In genomic region chr6:139398658-139399057, GRCh38 we compare ENCODE assay signal across 30 cellular contexts.
"Had no signal": no experiment of that assay in that cellular context is flagged by ENCODE, and none has a peak within 500 bp of the region (broad histone marks: within the 10 kb centered on the region; RNA-seq: fewer than 3 reads in every experiment).

No MANE protein-coding gene starts in this region.

- ATAC-seq: activated CD8-positive, alpha-beta memory T cell treated with anti-CD3 and anti-CD28 coated beads, Interleukin-2, amount 10 ng/mL, durations not matched to agents 7 days and 5 days; body of pancreas; SK-N-SH treated with all-trans-retinoic acid at 6 μM for 48 hours; WTC11 had no signal

- H3K36me3 Mint-ChIP-seq: activated CD8-positive, alpha-beta memory T cell treated with anti-CD3 and anti-CD28 coated beads, Interleukin-2, amount 10 ng/mL, durations not matched to agents 7 days and 5 days; activated naive CD4-positive, alpha-beta T cell treated with anti-CD3 and anti-CD28 coated beads, Interleukin-2, amount 50 U/mL, for 24 hours; WTC11 had no signal

- H3K4me1 ChIP-seq: ascending aorta, Peyer's patch had no signal

- H3K36me3 ChIP-seq: ascending aorta, Peyer's patch, SJCRH30 had no signal

- H3K4me3 Mint-ChIP-seq: activated CD4-positive, alpha-beta T cell treated with anti-CD3 and anti-CD28 coated beads, Interleukin-2, amount 10 ng/mL, durations not matched to agents 24 days and 14 days; activated CD8-positive, alpha-beta memory T cell treated with anti-CD3 and anti-CD28 coated beads, Interleukin-2, amount 10 ng/mL, durations not matched to agents 7 days and 5 days; activated naive CD4-positive, alpha-beta T cell treated with anti-CD3 and anti-CD28 coated beads, Interleukin-2, amount 50 U/mL, for 24 hours; activated T-cell treated with anti-CD3 and anti-CD28 coated beads, Interleukin-2, amount 50 U/mL, for 24 hours; activated T-helper 1 cell treated with anti-CD3 and anti-CD28 coated beads, Interleukin-12 subunit alpha, Interleukin-12 subunit beta, Interleukin-2, Interleukin-4 antibody, amounts not matched to agents 30 ng/mL and 10 ng/mL and 1 ng/mL, durations not matched to agents 14 hours and 24 hours and 36 hours; T-helper 1 cell treated with Interleukin-12 subunit alpha and Interleukin-12 subunit beta and Interleukin-4 antibody, amounts not matched to agents 30 μg/mL and 1 μg/mL, for 36 hours; WTC11 had no signal

- FAIRE-seq: bronchial epithelial cell had no signal

- H3K4me1 Mint-ChIP-seq: activated CD4-positive, alpha-beta T cell treated with anti-CD3 and anti-CD28 coated beads, Interleukin-2, amount 10 ng/mL, durations not matched to agents 24 days and 14 days; activated CD8-positive, alpha-beta memory T cell treated with anti-CD3 and anti-CD28 coated beads, Interleukin-2, amount 10 ng/mL, durations not matched to agents 7 days and 5 days; activated naive CD4-positive, alpha-beta T cell treated with anti-CD3 and anti-CD28 coated beads, Interleukin-2, amount 50 U/mL, for 24 hours had no signal

- H3K27me3 Mint-ChIP-seq: activated CD8-positive, alpha-beta memory T cell treated with anti-CD3 and anti-CD28 coated beads, Interleukin-2, amount 10 ng/mL, durations not matched to agents 7 days and 5 days; activated naive CD4-positive, alpha-beta T cell treated with anti-CD3 and anti-CD28 coated beads, Interleukin-2, amount 50 U/mL, for 24 hours; activated T-cell treated with anti-CD3 and anti-CD28 coated beads, Interleukin-2, amount 50 U/mL, for 24 hours had no signal

- H3K9me3 Mint-ChIP-seq: activated CD4-positive, alpha-beta T cell treated with anti-CD3 and anti-CD28 coated beads, Interleukin-2, amount 10 ng/mL, durations not matched to agents 24 days and 14 days; activated naive CD4-positive, alpha-beta T cell treated with anti-CD3 and anti-CD28 coated beads, Interleukin-2, amount 50 U/mL, for 24 hours; activated T-cell treated with anti-CD3 and anti-CD28 coated beads, Interleukin-2, amount 50 U/mL, for 24 hours; activated T-helper 1 cell treated with anti-CD3 and anti-CD28 coated beads, Interleukin-12 subunit alpha, Interleukin-12 subunit beta, Interleukin-2, Interleukin-4 antibody, amounts not matched to agents 30 ng/mL and 10 ng/mL and 1 ng/mL, durations not matched to agents 14 hours and 24 hours and 36 hours; T-helper 1 cell treated with Interleukin-12 subunit alpha and Interleukin-12 subunit beta and Interleukin-4 antibody, amounts not matched to agents 30 μg/mL and 1 μg/mL, for 36 hours; WTC11 had no signal

- H3K9me3 ChIP-seq: ascending aorta, body of pancreas, Peyer's patch, SJCRH30 had no signal

- H3K27me3 ChIP-seq: ascending aorta, body of pancreas, Peyer's patch, SJCRH30 had no signal

- H3K4me3 ChIP-seq: ascending aorta, body of pancreas, Peyer's patch, SJCRH30 had no signal

- DNase-seq: activated CD4-positive, alpha-beta T cell treated with anti-CD3 and anti-CD28 coated beads, Interleukin-2, amount 10 ng/mL, durations not matched to agents 24 days and 14 days; activated CD4-positive, alpha-beta T cell treated with anti-CD3 and anti-CD28 coated beads, Interleukin-2, amount 50 U/mL, for 48 hours; activated CD4-positive, CD25-positive, alpha-beta regulatory T cell treated with anti-CD3 and anti-CD28 coated beads, Interleukin-2, amount 50 U/mL, for 72 hours; activated CD8-positive, alpha-beta memory T cell treated with anti-CD3 and anti-CD28 coated beads, Interleukin-2, amount 10 ng/mL, durations not matched to agents 7 days and 5 days; activated effector memory CD4-positive, alpha-beta T cell treated with Interleukin-2 at 50 U/mL for 16 hours; activated naive CD4-positive, alpha-beta T cell; activated T-cell treated with anti-CD3 and anti-CD28 coated beads, Interleukin-2, amount 50 U/mL, for 24 hours; amniotic stem cell; body of pancreas; central memory CD4-positive, alpha-beta T cell; KG1; MV-4-11; NCI-H1092 treated with DMSO at 0.1 percent for 48 hours; NCI-H1417 treated with DMSO at 0.1 percent for 48 hours; NCI-H1694; NCI-H2029 treated with DMSO at 0.1 percent for 48 hours; NCI-H510A treated with DMSO at 0.1 percent for 48 hours; NCI-H69; NK-92 treated with Interleukin-12 subunit alpha and Interleukin-12 subunit beta, amount 100 ng/mL, for 24 hours; Peyer's patch; Right ventricle myocardium superior; SJCRH30 had no signal

- H3K27ac Mint-ChIP-seq: activated CD4-positive, alpha-beta T cell treated with anti-CD3 and anti-CD28 coated beads, Interleukin-2, amount 10 ng/mL, durations not matched to agents 24 days and 14 days; activated CD8-positive, alpha-beta memory T cell treated with anti-CD3 and anti-CD28 coated beads, Interleukin-2, amount 10 ng/mL, durations not matched to agents 7 days and 5 days; activated naive CD4-positive, alpha-beta T cell treated with anti-CD3 and anti-CD28 coated beads, Interleukin-2, amount 50 U/mL, for 24 hours; activated T-cell treated with anti-CD3 and anti-CD28 coated beads, Interleukin-2, amount 50 U/mL, for 24 hours; activated T-helper 1 cell treated with anti-CD3 and anti-CD28 coated beads, Interleukin-12 subunit alpha, Interleukin-12 subunit beta, Interleukin-2, Interleukin-4 antibody, amounts not matched to agents 30 ng/mL and 10 ng/mL and 1 ng/mL, durations not matched to agents 14 hours and 24 hours and 36 hours; T-helper 1 cell treated with Interleukin-12 subunit alpha and Interleukin-12 subunit beta and Interleukin-4 antibody, amounts not matched to agents 30 μg/mL and 1 μg/mL, for 36 hours; WTC11 had no signal

- H3K27ac ChIP-seq: ascending aorta, body of pancreas, Peyer's patch, RWPE1, SJCRH30 had no signal
